In the genomic region with DNA sequence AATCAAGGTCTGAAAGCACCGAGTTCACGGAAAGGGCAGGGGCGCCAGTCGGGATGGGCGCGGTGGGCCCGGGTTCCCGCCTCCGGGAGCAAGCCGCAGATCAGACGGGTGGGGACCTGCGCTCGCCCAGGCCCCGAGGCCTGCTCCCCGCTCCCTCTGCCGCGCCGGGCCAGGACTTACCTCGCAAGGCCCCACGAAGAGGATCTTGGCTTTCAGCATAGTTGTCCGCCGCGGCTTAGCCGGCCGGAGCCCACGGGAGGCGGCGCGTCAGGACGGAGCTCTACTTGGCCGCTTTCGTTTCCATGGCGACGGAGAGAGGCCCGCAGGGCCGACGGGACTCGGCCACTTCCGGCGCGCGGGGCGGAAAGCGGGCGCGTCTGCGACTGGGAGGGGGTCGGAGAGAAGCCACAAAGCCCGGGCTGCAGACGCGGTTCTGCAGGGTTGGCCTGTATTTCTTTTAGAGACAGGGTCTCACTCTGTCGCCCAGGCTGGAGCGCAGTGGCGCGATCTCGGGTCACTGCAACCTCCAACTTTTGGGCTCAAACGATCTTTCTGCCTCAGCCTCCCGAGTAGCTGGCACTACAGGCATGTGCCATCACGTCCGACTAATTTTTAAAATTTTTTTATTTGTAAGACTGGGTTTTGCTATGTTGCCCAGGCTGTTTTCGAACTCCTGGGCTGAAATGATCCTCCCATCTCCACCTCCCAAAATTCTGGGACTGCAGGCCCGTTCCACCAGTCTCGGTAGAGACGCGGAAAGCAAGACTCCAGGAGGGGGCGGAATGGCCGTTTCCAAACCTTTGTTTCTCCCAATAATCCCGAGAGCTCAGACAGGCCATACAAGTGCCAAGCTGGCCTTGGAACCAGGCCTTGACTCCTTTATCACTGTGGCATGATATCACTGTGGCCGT, we compare ENCODE assay signal across 8 cellular contexts. TPM values are rescaled to one million over a fixed set of nuclear protein-coding genes. Genes with fewer than 3 reads are reported as not detected.
A peak's percentile ranks its signal among the peaks of the same experiment; 100 is the strongest.
DNase-seq lines count a peak whose midpoint lies in the region; ATAC-seq and TF ChIP-seq lines count a peak whose summit lies in the region.

IFT22 (minus strand) TSS at position 322 of the 911 bp plus-strand sequence; CDS start at position 219, 103 bp downstream.

- no peaks in the 10 kb centered on the region for H3K9me3 Mint-ChIP-seq in stimulated activated naive CD8-positive, alpha-beta T cell treated with anti-CD3 and anti-CD28 coated beads, Interleukin-15, amount 100 ng/mL, for 72 hours

- peak within 1 kb of the TSS; percentile 88 for H3K9ac ChIP-seq in neural cell (ENCODE audit: low read length)

- CTCF ChIA-PET in RWPE1 (lab: Yijun Ruan, JAX): interaction anchor here (0.6 to 0.9 kb wide), 4 partner anchors 31 to 214 kb away, joined by 3 to 7 read pairs (median 4); no protein-coding TSS in a partner anchor

- peak within 1 kb of the TSS; percentile 93 to 96 for H3K4me3 Mint-ChIP-seq in stimulated activated naive CD8-positive, alpha-beta T cell treated with anti-CD3 and anti-CD28 coated beads, Interleukin-15, amount 100 ng/mL, for 72 hours

- POLR2A ChIA-PET in RWPE1 (lab: Yijun Ruan, JAX; ENCODE audit: low non-redundant PET): interaction anchor here (0.6 to 1.0 kb wide), 4 partner anchors 9 to 952 kb away, joined by 3 to 5 read pairs (median 4); no protein-coding TSS in a partner anchor

- H3K27ac ChIP-seq in RWPE1: peak within 1 kb of the TSS; percentile 80
- peak within 1 kb of the TSS; percentile 95 for H3K27ac ChIP-seq in neural cell (ENCODE audit: low read length)

- peak; percentile 37 for TF ChIP-seq EP300 in neural cell (conservative IDR thresholded peaks at IDR 0.05; ENCODE audit: poor library complexity, severe bottlenecking)

- peak; percentile 67 for TF ChIP-seq CTCF in RWPE1 (conservative IDR thresholded peaks at IDR 0.05; ENCODE audit: low read depth)
- peak; percentile 40 for TF ChIP-seq CTCF in neural cell (IDR thresholded peaks at IDR 0.05; ENCODE audit: poor library complexity, severe bottlenecking)

- H3F3A ChIP-seq in neural cell (ENCODE audit: insufficient read depth, low read length, poor library complexity, severe bottlenecking): no peaks in the 10 kb centered on the region

- H4K20me1 ChIP-seq in neural cell (ENCODE audit: insufficient read depth): no peaks in the 10 kb centered on the region

- no peaks in the 10 kb centered on the region for H3K27me3 ChIP-seq in neural cell (ENCODE audit: insufficient read depth, low read depth, low read length)

- H2AFZ ChIP-seq in neural cell (ENCODE audit: low read depth, low read length): peak within 1 kb of the TSS; percentile 98

- H3K4me3 ChIP-seq in neural cell (ENCODE audit: low read length): peak within 1 kb of the TSS; percentile 95

- peaks cover 17% of the 10 kb centered on the region for H3K79me2 ChIP-seq in neural cell (replicated peaks; ENCODE audit: insufficient read depth, low read length)

- H3K27ac Mint-ChIP-seq in stimulated activated naive CD8-positive, alpha-beta T cell treated with anti-CD3 and anti-CD28 coated beads, Interleukin-15, amount 100 ng/mL, for 72 hours: peak within 1 kb of the TSS; percentile 73 to 95

- peak; percentile 98 for ATAC-seq in stimulated activated naive CD8-positive, alpha-beta T cell treated with anti-CD3 and anti-CD28 coated beads, Interleukin-15, amount 100 ng/mL, for 72 hours

- H3K9me3 ChIP-seq in neural cell (ENCODE audit: low read length): no peaks in the 10 kb centered on the region

- H3K4me2 ChIP-seq in neural cell (ENCODE audit: low read length): peak within 1 kb of the TSS; percentile 57

- DNase-seq in EL (peak; percentile 91), GOT3 (lab: John Stamatoyannopoulos, UW) (peak; percentile 37), LoVo (ENCODE audit: low spot score) (peak; percentile 96), RWPE1 (ENCODE audit: low spot score) (peak; percentile 90), fibroblast of the conjunctiva (ENCODE audit: low read depth) (peak; percentile 81)
- DNase-seq in activated effector memory CD4-positive, alpha-beta T cell treated with anti-CD3 and anti-CD28 coated beads, Interleukin-2, amount 50 U/mL, for 16 hours: peak; percentile 94
- peak; percentile 82 to 86 for DNase-seq in stimulated activated naive CD8-positive, alpha-beta T cell treated with anti-CD3 and anti-CD28 coated beads, Interleukin-15, amount 100 ng/mL, for 72 hours

- H3K9me2 ChIP-seq in neural cell (ENCODE audit: insufficient read depth, low read length): no peaks in the 10 kb centered on the region

- H3K27me3 Mint-ChIP-seq in stimulated activated naive CD8-positive, alpha-beta T cell treated with anti-CD3 and anti-CD28 coated beads, Interleukin-15, amount 100 ng/mL, for 72 hours: no peaks in the 10 kb centered on the region

- no peaks in the 10 kb centered on the region for H3K36me3 ChIP-seq in neural cell (ENCODE audit: insufficient read depth, low read length)

- no peak for TF ChIP-seq RAD21 in neural cell (conservative IDR thresholded peaks at IDR 0.05)

- peaks cover 10% of the 10 kb centered on the region for H3K4me1 Mint-ChIP-seq in stimulated activated naive CD8-positive, alpha-beta T cell treated with anti-CD3 and anti-CD28 coated beads, Interleukin-15, amount 100 ng/mL, for 72 hours

TF ChIP-seq in neural cell, 6 proteins besides CTCF, POLR2A, EP300 and RAD21:
- TF ChIP-seq EZH2 (IDR thresholded peaks at IDR 0.05; ENCODE audit: borderline replicate concordance, insufficient read depth, low read length, poor library complexity, severe bottlenecking): no peak
- TF ChIP-seq REST (IDR thresholded peaks at IDR 0.05; ENCODE audit: borderline replicate concordance): peak; percentile 84
- TF ChIP-seq TAF1 (IDR thresholded peaks at IDR 0.05; ENCODE audit: low read depth): peak; percentile 86
- TF ChIP-seq POLR2AphosphoS5 (IDR thresholded peaks at IDR 0.05): peak; percentile 91
- TF ChIP-seq MXI1 (conservative IDR thresholded peaks at IDR 0.05; ENCODE audit: poor library complexity, severe bottlenecking): peak; percentile 78
- peak; percentile 7 for TF ChIP-seq SMC3 (conservative IDR thresholded peaks at IDR 0.05; ENCODE audit: poor library complexity)

RNA-seq across cellular contexts. Expression of gene IFT22, which starts in this region (rescaled TPM):
- polyA plus RNA-seq in neural cell: 50.9 TPM in 2 replicates
- 56.4 and 61.8 TPM in 2 replicates for polyA minus RNA-seq in neural cell

Comparison
In these comparisons a context has a peak if more than half of its experiments do, and no peak if none do; other contexts are left out.
1. Peak in every context shown above with its lines: DNase-seq, ATAC-seq, H3K4me3 ChIP-seq and H3K27ac ChIP-seq.
2. DNase-seq: peak in every context shown above with its lines; median percentile 96 in LoVo; 94 in activated effector memory CD4-positive, alpha-beta T cell treated with anti-CD3 and anti-CD28 coated beads, Interleukin-2, amount 50 U/mL, for 16 hours; 91 in EL; 90 in RWPE1; 84 in stimulated activated naive CD8-positive, alpha-beta T cell treated with anti-CD3 and anti-CD28 coated beads, Interleukin-15, amount 100 ng/mL, for 72 hours; 81 in fibroblast of the conjunctiva; 37 in GOT3.